ENCODE assay signal across 15 cellular contexts in genomic region chr5:35223777-35224395, GRCh38. TPM values are rescaled to one million over a fixed set of nuclear protein-coding genes. Genes with fewer than 3 reads are reported as not detected.
"Had no signal": no experiment of that assay in that cellular context is flagged by ENCODE, and none has a peak within 500 bp of the region (broad histone marks: within the 10 kb centered on the region; RNA-seq: fewer than 3 reads in every experiment).

No MANE protein-coding gene starts in this region.

- DNase-seq: activated CD4-positive, alpha-beta T cell treated with anti-CD3 and anti-CD28 coated beads, Interleukin-2, amount 50 U/mL, for 4 hours; activated CD4-positive, CD25-positive, alpha-beta regulatory T cell treated with anti-CD3 and anti-CD28 coated beads, Interleukin-2, amount 50 U/mL, for 72 hours; activated naive CD4-positive, alpha-beta T cell treated with Interleukin-2 at 50 U/mL for 16 hours; activated T-cell treated with anti-CD3 and anti-CD28 coated beads for 4 hours; aorta; dermis blood vessel endothelial cell; effector memory CD8-positive, alpha-beta T cell; islet precursor cell; left ventricle myocardium inferior; retina; stimulated activated CD4-positive, alpha-beta T cell treated with anti-CD3 and anti-CD28 coated beads, Interleukin-4, amount 100 ng/mL, for 4 hours had no signal

- ATAC-seq: effector memory CD8-positive, alpha-beta T cell had no signal

- H3K9me3 ChIP-seq: left ventricle myocardium inferior, suprapubic skin had no signal

- H3K27ac ChIP-seq: left ventricle myocardium inferior, skin epidermis, suprapubic skin had no signal

- H3K4me3 ChIP-seq: left ventricle myocardium inferior, skin epidermis, suprapubic skin had no signal

- H3K4me1 ChIP-seq: left ventricle myocardium inferior had no signal

- H3K36me3 ChIP-seq: left ventricle myocardium inferior, suprapubic skin had no signal

RNA-seq across cellular contexts. Expression of gene PRLR, which starts 6.4 kb away (rescaled TPM):
- total RNA-seq: bronchial epithelial cell; dermis blood vessel endothelial cell; T-helper 1 cell treated with Interleukin-12 subunit alpha and Interleukin-12 subunit beta and Interleukin-4 antibody, amounts not matched to agents 30 ng/mL and 1 ng/mL, for 36 hours had no signal
